ENCODE assay signal across 10 cellular contexts in the genomic region with DNA sequence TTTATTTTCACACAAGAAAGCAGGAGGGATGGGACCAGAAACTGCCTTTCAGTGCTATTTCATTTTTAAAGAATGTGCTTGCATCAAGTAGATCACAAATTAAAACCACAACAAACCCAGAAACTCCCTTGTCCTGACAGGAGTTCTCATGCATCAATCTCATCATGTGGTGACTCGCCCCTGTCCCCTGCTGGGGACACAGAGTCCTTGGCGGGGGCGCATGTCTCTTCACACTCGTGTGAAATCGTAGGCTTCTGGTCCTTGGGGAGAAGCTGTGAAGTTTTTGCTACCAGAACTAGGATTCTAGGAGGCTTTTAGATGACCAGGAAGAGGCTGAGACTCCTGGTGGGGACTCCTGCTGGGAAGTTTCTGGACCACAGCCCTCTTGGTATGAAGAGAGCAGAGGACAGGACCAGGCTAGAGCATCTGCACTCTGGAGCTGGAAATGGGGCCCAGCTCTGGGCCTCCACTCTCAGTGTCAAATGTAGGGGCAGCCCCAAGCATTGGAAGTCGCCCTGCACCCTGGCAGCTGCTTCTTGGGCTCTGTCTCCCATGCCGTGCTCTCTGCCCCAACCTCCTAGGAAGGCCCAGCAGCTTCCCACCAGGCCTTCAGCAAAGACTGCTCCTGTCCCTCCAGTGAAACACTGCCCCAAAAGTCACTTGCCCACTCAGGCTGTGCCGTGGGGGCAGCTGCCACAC. TPM values are rescaled to one million over a fixed set of nuclear protein-coding genes. Genes with fewer than 3 reads are reported as not detected.
DNase-seq lines count a peak whose midpoint lies in the region; ATAC-seq and TF ChIP-seq lines count a peak whose summit lies in the region.
"Had no signal": no experiment of that assay in that cellular context is flagged by ENCODE, and none has a peak within 500 bp of the region (broad histone marks: within the 10 kb centered on the region; RNA-seq: fewer than 3 reads in every experiment).

No MANE protein-coding gene starts in this region.

- in situ Hi-C loops in SK-MEL-5 (cut with HindIII; ENCODE audit: low pct_unique_long_range_greater_than_20kb, low sequenced_read_pairs): no loop called here

- no peak for DNase-seq in AG09319 (ENCODE audit: extremely low read depth, low read depth)
- peak; percentile 13 for DNase-seq in SK-MEL-5 (ENCODE audit: low read depth, low spot score)
- DNase-seq in kidney tubule cell (ENCODE audit: low spot score): peak; percentile 17
- DNase-seq in retina: no peak
- no peak for DNase-seq in dermis blood vessel endothelial cell
- DNase-seq in activated T-cell treated with anti-CD3 and anti-CD28 coated beads for 4 hours: no peak

- ATAC-seq in GM18909 (IDR thresholded peaks at IDR 0.05; ENCODE audit: poor library complexity, unreplicated experiment): peak; percentile 59
- ATAC-seq in activated CD4-positive, CD25-positive, alpha-beta regulatory T cell treated with anti-CD3 and anti-CD28 coated beads, Interleukin-2, amount 50 U/mL, for 24 hours: no peak

- peak; percentile 20 for TF ChIP-seq CTCF in AG09319 (IDR thresholded peaks at IDR 0.05; ENCODE audit: low read depth, low read length)

RNA-seq across cellular contexts. Expression of gene OPN4, which starts 9.8 kb away (rescaled TPM):
- not detected in 2 replicates for total RNA-seq in SK-MEL-5 (2014; rRNA removed; shearing (Covaris generic))
- polyA plus RNA-seq in SK-MEL-5 (2015; cell fraction: cytosol; rRNA removed): not detected in 2 replicates
- not detected in 2 replicates for polyA plus RNA-seq in SK-MEL-5 (2015; cell fraction: nucleus; rRNA removed)
- not detected in 2 replicates for total RNA-seq in dermis blood vessel endothelial cell
- total RNA-seq: activated T-helper 1 cell treated with anti-CD3 and anti-CD28 coated beads, Interleukin-12 subunit alpha, Interleukin-12 subunit beta, Interleukin-2, Interleukin-4 antibody, amounts not matched to agents 30 ng/mL and 10 ng/mL and 1 ng/mL, durations not matched to agents 14 hours and 24 hours and 36 hours; pulmonary artery endothelial cell had no signal

RNA-seq across cellular contexts. Expression of gene LDB3, which starts 23.8 kb away (rescaled TPM):
- total RNA-seq in SK-MEL-5 (2014; rRNA removed; shearing (Covaris generic)): 0.61 and 0.88 TPM in 2 replicates
- polyA plus RNA-seq in SK-MEL-5 (2015; cell fraction: cytosol; rRNA removed): 1.7 and 1.8 TPM in 2 replicates
- polyA plus RNA-seq in SK-MEL-5 (2015; cell fraction: nucleus; rRNA removed): 1.8 and 3.4 TPM in 2 replicates
- not detected in 2 replicates for total RNA-seq in dermis blood vessel endothelial cell
- total RNA-seq: pulmonary artery endothelial cell had no signal

Comparison
In these comparisons a context has a peak if more than half of its experiments do, and no peak if none do; other contexts are left out.
1. DNase-seq: peak in SK-MEL-5 (single experiment) and kidney tubule cell (single experiment); none in AG09319 (single experiment), retina (single experiment), dermis blood vessel endothelial cell (single experiment) and activated T-cell treated with anti-CD3 and anti-CD28 coated beads for 4 hours (single experiment).